ENCODE assay signal across 3 cellular contexts in genomic region chr1:212863345-212863744, GRCh38.
TF ChIP-seq lines count a peak whose summit lies in the region.

No MANE protein-coding gene starts in this region.

TF ChIP-seq in HEK293, 187 proteins besides CTCF, POLR2A, EP300 and RAD21:
- TF ChIP-seq PRDM6 (tag by site-specific recombination; IDR thresholded peaks at IDR 0.05), result peak; percentile 87

TF ChIP-seq in K562, 482 proteins besides CTCF, POLR2A, EP300 and RAD21:
- TF ChIP-seq CEBPG (CRISPR knock-in tag; IDR thresholded peaks at IDR 0.05) (0 out of 2 replicates have a peak, but pooled peaks have one; percentile 17), CEBPG (tag; conservative IDR thresholded peaks at IDR 0.05 in 1 of 2, IDR thresholded peaks at IDR 0.05 in 1 of 2) (0 out of 4 replicates have a peak, but pooled peaks of 1 of the 2 experiments have one; percentile 30), CEBPB (tag; IDR thresholded peaks at IDR 0.05) (peak; percentile 66)
TF ChIP-seq in K562: peak in this region for 2; not testable (repeated sequence) for 480.

TF ChIP-seq in HepG2, 621 proteins besides CTCF, POLR2A, EP300 and RAD21:
- TF ChIP-seq CEBPB (IDR thresholded peaks at IDR 0.05; ENCODE audit: borderline replicate concordance, low read depth, low read length) (peak; percentile 21; the same call in 1 of the 2 replicates), ZNF460 (CRISPR knock-in tag; IDR thresholded peaks at IDR 0.05; ENCODE audit: borderline replicate concordance) (peak; percentile 16; the same call in 1 of the 2 replicates), CEBPG (CRISPR knock-in tag; IDR thresholded peaks at IDR 0.05) (peak; percentile 69), ZNF770 (CRISPR knock-in tag; IDR thresholded peaks at IDR 0.05) (0 out of 2 replicates have a peak, but pooled peaks have one; percentile 14)
TF ChIP-seq in HepG2: peak in this region for 4; not testable (repeated sequence) for 617.
